ENCODE assay signal across 14 cellular contexts in the genomic region with DNA sequence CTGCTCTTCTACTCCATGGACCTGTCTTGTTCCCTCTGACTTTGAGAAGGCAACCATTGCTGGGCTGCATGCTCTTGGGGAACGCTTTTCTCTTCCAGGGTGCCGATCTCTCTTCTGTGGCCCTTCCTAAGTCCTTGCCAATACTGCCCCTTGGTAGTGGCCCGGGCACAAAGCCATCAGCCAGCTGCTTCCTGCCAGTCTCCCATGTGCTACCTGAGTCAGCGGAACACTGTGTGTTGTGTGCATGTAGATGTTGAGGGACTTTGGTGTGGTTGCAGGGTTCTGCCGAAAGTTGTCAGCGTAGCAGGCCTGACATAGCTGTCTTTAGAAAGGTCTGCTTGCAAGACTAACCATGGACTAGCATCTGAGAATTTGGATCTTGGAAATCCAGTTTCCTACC. TPM values are rescaled to one million over a fixed set of nuclear protein-coding genes. Genes with fewer than 3 reads are reported as not detected.
DNase-seq lines count a peak whose midpoint lies in the region; ATAC-seq and TF ChIP-seq lines count a peak whose summit lies in the region.
"Had no signal": no experiment of that assay in that cellular context is flagged by ENCODE, and none has a peak within 500 bp of the region (broad histone marks: within the 10 kb centered on the region; RNA-seq: fewer than 3 reads in every experiment).

No MANE protein-coding gene starts in this region.

- H3K23ac ChIP-seq in mesenchymal stem cell (ENCODE audit: low read length in 2 of 2), result no peak overlapping the region

- ATAC-seq in CD4-positive, alpha-beta T cell (ENCODE audit: poor library complexity), result peak; percentile 60
- peak; percentile 33 to 58 for ATAC-seq in activated T-cell treated with anti-CD3 and anti-CD28 coated beads, Interleukin-2, amount 50 U/mL, for 72 hours (replicated peaks in 1 of 2)
- ATAC-seq in upper lobe of left lung (ENCODE audit: low FRiP score in 2 of 2) (no peak), omental fat pad (ENCODE audit: low FRiP score) (no peak), HG03095 (IDR thresholded peaks at IDR 0.05; ENCODE audit: unreplicated experiment) (no peak)

- CTCF ChIA-PET in CD4-positive, alpha-beta T cell (lab: Charles Lee), result interaction anchor here (1.1 kb wide), 1 partner anchor 8 kb away, joined by 4 read pairs; no protein-coding TSS in a partner anchor

- no peak overlapping the region for H3K4me3 ChIP-seq in Jurkat, Clone E6-1 (ENCODE audit: low read length)
- H3K4me3 ChIP-seq in mesenchymal stem cell (ENCODE audit: insufficient read depth in 1 of 2, low read depth in 1 of 2, low read length in 2 of 2) (no peak overlapping the region), upper lobe of left lung (no peak overlapping the region), WERI-Rb-1 (ENCODE audit: low read depth, low read length) (no peak overlapping the region)
- H3K4me3 ChIP-seq: tibial nerve had no signal

- no peaks in the 10 kb centered on the region for H3K4me1 ChIP-seq in mesenchymal stem cell (ENCODE audit: control insufficient read depth, insufficient read depth, low read depth, low read length)
- peaks cover 5 to 21% (median 10%) of the 10 kb centered on the region in 4 donors for H3K4me1 ChIP-seq in upper lobe of left lung

- no peak overlapping the region for H3K27ac Mint-ChIP-seq in CD4-positive, alpha-beta T cell
- no peak overlapping the region for H3K27ac Mint-ChIP-seq in activated T-cell treated with anti-CD3 and anti-CD28 coated beads, Interleukin-2, amount 50 U/mL, for 72 hours

- H2BK120ac ChIP-seq in mesenchymal stem cell (ENCODE audit: low read depth, low read length), result no peak overlapping the region

- H4K91ac ChIP-seq in mesenchymal stem cell (ENCODE audit: low read length), result peak overlapping the region; percentile 53

- no peak overlapping the region for H2BK5ac ChIP-seq in mesenchymal stem cell (ENCODE audit: low read depth, low read length, poor library complexity, severe bottlenecking)

- no peak overlapping the region for H3K4me2 ChIP-seq in mesenchymal stem cell (ENCODE audit: low read length, poor library complexity, severe bottlenecking)

- H3K27me3 Mint-ChIP-seq in CD4-positive, alpha-beta T cell, result no peaks in the 10 kb centered on the region
- H3K27me3 Mint-ChIP-seq in activated T-cell treated with anti-CD3 and anti-CD28 coated beads, Interleukin-2, amount 50 U/mL, for 72 hours (ENCODE audit: low read depth), result no peaks in the 10 kb centered on the region

- no peak overlapping the region for H3K27ac ChIP-seq in CD4-positive, alpha-beta T cell (ENCODE audit: low read depth, low read length)
- H3K27ac ChIP-seq in mesenchymal stem cell (ENCODE audit: low read length, poor library complexity, severe bottlenecking) (no peak overlapping the region), upper lobe of left lung (peak overlapping the region in 1 of 4 donors; percentile 22), WERI-Rb-1 (no peak overlapping the region)
- H3K27ac ChIP-seq: tibial nerve had no signal

- H3K9ac ChIP-seq in mesenchymal stem cell (ENCODE audit: low read length), result no peak overlapping the region

- no peak overlapping the region for H3K4me3 Mint-ChIP-seq in CD4-positive, alpha-beta T cell
- no peak overlapping the region for H3K4me3 Mint-ChIP-seq in activated T-cell treated with anti-CD3 and anti-CD28 coated beads, Interleukin-2, amount 50 U/mL, for 72 hours

- H3K18ac ChIP-seq in mesenchymal stem cell (ENCODE audit: low read depth in 1 of 2, low read length in 2 of 2), result no peak overlapping the region

- no peak overlapping the region for H3K14ac ChIP-seq in mesenchymal stem cell (ENCODE audit: low read length in 2 of 2)

- WGBS in mesenchymal stem cell, result over 99% methylated on average over 6 of the region's 6 CpGs
- WGBS in upper lobe of left lung, 2 donors, result 86 to 91% methylated on average over 6 of the region's 6 CpGs

- peak overlapping the region in 1 of 2 experiments; percentile 77 for H3K4ac ChIP-seq in mesenchymal stem cell (ENCODE audit: low read depth in 1 of 2, low read length in 2 of 2)

- no peak for TF ChIP-seq EP300 in upper lobe of left lung (IDR thresholded peaks at IDR 0.05)

- peaks cover 14% of the 10 kb centered on the region for H3K4me1 Mint-ChIP-seq in CD4-positive, alpha-beta T cell (ENCODE audit: low read depth)
- peaks cover 27% of the 10 kb centered on the region for H3K4me1 Mint-ChIP-seq in activated T-cell treated with anti-CD3 and anti-CD28 coated beads, Interleukin-2, amount 50 U/mL, for 72 hours (ENCODE audit: low read depth)

- POLR2A ChIA-PET in CD4-positive, alpha-beta T cell (lab: Charles Lee), result interaction anchor here (1.0 to 1.7 kb wide), 4 partner anchors 11 to 71 kb away, joined by 3 read pairs; partner anchors contain the start of gene MGAT5

- no peak for TF ChIP-seq POLR2A in upper lobe of left lung (IDR thresholded peaks at IDR 0.05)

- peaks cover 23% of the 10 kb centered on the region for H3K79me1 ChIP-seq in mesenchymal stem cell (replicated peaks; ENCODE audit: low read length, poor library complexity, severe bottlenecking)

- H2BK15ac ChIP-seq in mesenchymal stem cell (ENCODE audit: low read depth, poor library complexity, severe bottlenecking), result peak overlapping the region; percentile 30

- intact Hi-C loops in CD4-positive, alpha-beta T cell (cut with DNase I, micrococcal nuclease), result no loop called here

- no peaks in the 10 kb centered on the region for H3K9me3 ChIP-seq in CD4-positive, alpha-beta T cell (ENCODE audit: control insufficient read depth, low read length)
- H3K9me3 ChIP-seq in mesenchymal stem cell (ENCODE audit: control insufficient read depth, low read length) (no peaks in the 10 kb centered on the region), upper lobe of left lung (no peaks in the 10 kb centered on the region), WERI-Rb-1 (ENCODE audit: severe bottlenecking) (no peaks in the 10 kb centered on the region)
- H3K9me3 ChIP-seq: tibial nerve had no signal

- no peaks in the 10 kb centered on the region for H3K27me3 ChIP-seq in CD4-positive, alpha-beta T cell (ENCODE audit: control insufficient read depth, insufficient read depth, low read length)
- H3K27me3 ChIP-seq in mesenchymal stem cell (ENCODE audit: control insufficient read depth in 1 of 2, insufficient read depth in 1 of 2, low read length in 2 of 2) (no peaks in the 10 kb centered on the region), upper lobe of left lung (no peaks in the 10 kb centered on the region), WERI-Rb-1 (ENCODE audit: insufficient read depth, low read depth, severe bottlenecking) (no peaks in the 10 kb centered on the region)
- H3K27me3 ChIP-seq: tibial nerve had no signal

- H2AFZ ChIP-seq in mesenchymal stem cell (ENCODE audit: low read depth, low read length), result no peak overlapping the region

- H3K36me3 Mint-ChIP-seq in CD4-positive, alpha-beta T cell (ENCODE audit: low read depth), result peaks cover 2% of the 10 kb centered on the region
- H3K36me3 Mint-ChIP-seq in activated T-cell treated with anti-CD3 and anti-CD28 coated beads, Interleukin-2, amount 50 U/mL, for 72 hours (ENCODE audit: insufficient read depth in 2 of 2), result no peaks in the 10 kb centered on the region

- H3K36me3 ChIP-seq in mesenchymal stem cell (ENCODE audit: control insufficient read depth in 1 of 2, insufficient read depth in 2 of 2, low read depth in 1 of 2, low read length in 2 of 2) (no peaks in the 10 kb centered on the region), upper lobe of left lung (no peaks in the 10 kb centered on the region), WERI-Rb-1 (no peaks in the 10 kb centered on the region; the same call in 1 of the 2 replicates)
- H3K36me3 ChIP-seq: tibial nerve had no signal

- TF ChIP-seq CTCF in CD4-positive, alpha-beta T cell (IDR thresholded peaks at IDR 0.05), result no peak
- TF ChIP-seq CTCF in upper lobe of left lung (IDR thresholded peaks at IDR 0.05), result no peak
- TF ChIP-seq CTCF in omental fat pad (IDR thresholded peaks at IDR 0.05), result no peak
- no peak for TF ChIP-seq CTCF in WERI-Rb-1 (IDR thresholded peaks at IDR 0.05; ENCODE audit: low read depth, low read length)

- H2BK12ac ChIP-seq in mesenchymal stem cell (ENCODE audit: low read length in 2 of 2), result no peak overlapping the region

- H2AK5ac ChIP-seq in mesenchymal stem cell (ENCODE audit: low read length, severe bottlenecking), result no peak overlapping the region

- H4K8ac ChIP-seq in mesenchymal stem cell (ENCODE audit: low read length), result peak overlapping the region; percentile 29

- DNase-seq in CD4-positive, alpha-beta T cell, result peak in 4 of 10 experiments; percentile 19 to 37 (median 30)
- DNase-seq in Jurkat, Clone E6-1 (ENCODE audit: low read depth, low spot score), result peak; percentile 80
- DNase-seq in activated T-cell treated with anti-CD3 and anti-CD28 coated beads, Interleukin-2, amount 50 U/mL, for 72 hours, result peak in 1 of 2 donors; percentile 35
- DNase-seq in mesenchymal stem cell, result no peak
- DNase-seq in upper lobe of left lung, result no peak
- no peak for DNase-seq in omental fat pad (ENCODE audit: low spot score)
- no peak for DNase-seq in WERI-Rb-1
- DNase-seq: C1 segment of cervical spinal cord, cerebellar nuclear complex, midbrain, NCI-H1930, NCI-H69 had no signal

- H3K9me3 Mint-ChIP-seq in CD4-positive, alpha-beta T cell, result no peaks in the 10 kb centered on the region
- no peaks in the 10 kb centered on the region for H3K9me3 Mint-ChIP-seq in activated T-cell treated with anti-CD3 and anti-CD28 coated beads, Interleukin-2, amount 50 U/mL, for 72 hours

RNA-seq across cellular contexts. Expression of gene MGAT5, which starts 35.4 kb away (rescaled TPM):
- total RNA-seq in CD4-positive, alpha-beta T cell, result 10 to 100 TPM; 77.5 to 77.8 TPM
- polyA plus RNA-seq in Jurkat, Clone E6-1 (2012; ENCODE audit: insufficient read depth, insufficient read length), result 12.4 TPM
- 10 to 100 TPM; 10.9 to 16.2 TPM for total RNA-seq in activated T-cell treated with anti-CD3 and anti-CD28 coated beads, Interleukin-2, amount 50 U/mL, for 72 hours
- 75.8 TPM for polyA plus RNA-seq in mesenchymal stem cell (2013, experiment 1 of 2)
- 73.2 TPM for polyA plus RNA-seq in mesenchymal stem cell (2013, experiment 2 of 2)
- total RNA-seq in upper lobe of left lung, result 10 to 100 TPM; 25.3 to 65.5 (median 41.3) TPM
- 10 to 100 TPM; 28.3 to 52.3 (median 40.4) TPM for total RNA-seq in omental fat pad

Comparison
In these comparisons a context has a peak if more than half of its experiments do, and no peak if none do; other contexts are left out.
1. ATAC-seq: peak in CD4-positive, alpha-beta T cell (single experiment) and activated T-cell treated with anti-CD3 and anti-CD28 coated beads, Interleukin-2, amount 50 U/mL, for 72 hours (2 of 2); none in upper lobe of left lung (0 of 2), omental fat pad (single experiment) and HG03095 (single experiment).